In genomic region chr11:99020324-99021225, GRCh38 we compare ENCODE assay signal across 1 cellular context.
TF ChIP-seq lines count a peak whose summit lies in the region.

Gene CNTN5, plus strand, starts transcription at chr11:99020949.

TF ChIP-seq in HepG2, 621 proteins besides CTCF, POLR2A, EP300 and RAD21 (continued from another document):
- TF ChIP-seq AKNA (CRISPR knock-in tag; IDR thresholded peaks at IDR 0.05; ENCODE audit: borderline replicate concordance) (no peak), NFYB (CRISPR knock-in tag; IDR thresholded peaks at IDR 0.05) (peak; percentile 56), ZNF816 (CRISPR knock-in tag; IDR thresholded peaks at IDR 0.05; ENCODE audit: borderline replicate concordance) (no peak), ZFY (CRISPR knock-in tag; IDR thresholded peaks at IDR 0.05) (no peak), ZMYM4 (CRISPR knock-in tag; IDR thresholded peaks at IDR 0.05) (no peak; the same call in 1 of the 2 replicates), BCL6 (CRISPR knock-in tag; IDR thresholded peaks at IDR 0.05) (0 out of 2 replicates have a peak, but pooled peaks have one; percentile 21), ZNF678 (CRISPR knock-in tag; IDR thresholded peaks at IDR 0.05) (no peak), NFYC (CRISPR knock-in tag; IDR thresholded peaks at IDR 0.05) (0 out of 2 replicates have a peak, but pooled peaks have one; percentile 26)
